Comparison of ENCODE assay signal across 8 cellular contexts in the genomic region with DNA sequence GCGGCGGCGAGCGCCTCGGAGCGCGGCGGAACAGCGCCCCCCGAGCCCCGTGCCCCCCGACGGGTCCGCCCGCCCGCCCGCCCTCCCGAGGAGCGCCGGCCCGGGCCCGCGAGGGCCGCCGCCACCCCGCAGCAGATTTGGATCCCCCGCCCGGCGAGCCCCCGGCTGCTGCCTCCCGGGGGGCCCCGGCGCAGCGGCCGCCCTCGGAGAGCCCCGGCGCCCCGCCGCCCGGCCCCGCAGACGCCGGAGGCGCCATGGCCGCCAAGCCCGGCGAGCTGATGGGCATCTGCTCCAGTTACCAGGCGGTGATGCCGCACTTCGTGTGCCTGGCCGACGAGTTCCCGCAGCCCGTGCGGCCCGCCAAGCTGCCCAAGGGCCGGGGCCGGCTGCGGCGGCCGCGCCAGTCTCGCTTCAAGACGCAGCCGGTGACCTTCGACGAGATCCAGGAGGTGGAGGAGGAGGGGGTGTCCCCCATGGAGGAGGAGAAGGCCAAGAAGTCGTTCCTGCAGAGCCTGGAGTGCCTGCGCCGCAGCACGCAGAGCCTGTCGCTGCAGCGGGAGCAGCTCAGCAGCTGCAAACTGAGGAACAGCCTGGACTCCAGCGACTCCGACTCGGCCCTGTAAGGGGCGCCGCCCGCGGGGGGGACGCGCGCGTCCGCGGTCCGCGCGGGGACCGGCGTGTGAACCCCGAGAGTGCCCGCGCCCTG. TPM values are rescaled to one million over a fixed set of nuclear protein-coding genes. Genes with fewer than 3 reads are reported as not detected.
DNase-seq lines count a peak whose midpoint lies in the region; ATAC-seq and TF ChIP-seq lines count a peak whose summit lies in the region.

No MANE protein-coding gene starts in this region.

- no peaks in the 10 kb centered on the region for H3K9me3 Mint-ChIP-seq in CD8-positive, alpha-beta memory T cell
- H3K9me3 Mint-ChIP-seq in HFFc6 (no peaks in the 10 kb centered on the region), osteocyte (ENCODE audit: unreplicated experiment) (no peaks in the 10 kb centered on the region)
- no peaks in the 10 kb centered on the region for H3K9me3 Mint-ChIP-seq in activated CD8-positive, alpha-beta T cell treated with anti-CD3 and anti-CD28 coated beads, Interleukin-2, amount 10 ng/mL, durations not matched to agents 7 days and 5 days (ENCODE audit: insufficient read depth)

- no CpG with 5 or more reads among the region's 95 CpGs for WGBS in gastroesophageal sphincter (ENCODE audit: low coverage in 1 of 2), 2 donors

- ATAC-seq in activated CD8-positive, alpha-beta T cell treated with anti-CD3 and anti-CD28 coated beads, Interleukin-2, amount 10 ng/mL, durations not matched to agents 7 days and 5 days, result peak; percentile 30
- ATAC-seq in gastroesophageal sphincter (peak; percentile 14), HG02763 (IDR thresholded peaks at IDR 0.05; ENCODE audit: unreplicated experiment) (no peak), GM18861 (IDR thresholded peaks at IDR 0.05; ENCODE audit: unreplicated experiment) (no peak)

- H3K27ac ChIP-seq in CD8-positive, alpha-beta memory T cell (ENCODE audit: low read depth, low read length), result no peak overlapping the region
- peak overlapping the region; percentile 57 to 96 (median 94) for H3K27ac ChIP-seq in gastroesophageal sphincter

- H3K9me3 ChIP-seq in CD8-positive, alpha-beta memory T cell (ENCODE audit: low read length), result no peaks in the 10 kb centered on the region
- no peaks in the 10 kb centered on the region for H3K9me3 ChIP-seq in gastroesophageal sphincter

- peak in 1 of 2 donors; percentile 33 for TF ChIP-seq POLR2A in gastroesophageal sphincter (IDR thresholded peaks at IDR 0.05)

- POLR2A ChIA-PET in CD8-positive, alpha-beta memory T cell (lab: Charles Lee), result no interaction called here
- POLR2A ChIA-PET in activated CD8-positive, alpha-beta T cell treated with anti-CD3 and anti-CD28 coated beads, Interleukin-2, amount 10 ng/mL, durations not matched to agents 7 days and 5 days (lab: Charles Lee), result interaction anchor here (0.9 kb wide), 2 partner anchors 12 to 54 kb away, joined by 3 read pairs; no protein-coding TSS in a partner anchor

- CTCF ChIA-PET in CD8-positive, alpha-beta memory T cell (lab: Charles Lee), result no interaction called here
- CTCF ChIA-PET in activated CD8-positive, alpha-beta T cell treated with anti-CD3 and anti-CD28 coated beads, Interleukin-2, amount 10 ng/mL, durations not matched to agents 7 days and 5 days (lab: Charles Lee), result interaction anchor here (1.2 to 8.5 kb wide), 7 partner anchors 10 to 126 kb away, joined by 3 to 46 read pairs (median 4); a partner anchor contains a TSS

- H3K4me3 ChIP-seq in CD8-positive, alpha-beta memory T cell (ENCODE audit: low read length), result peak overlapping the region; percentile 39
- H3K4me3 ChIP-seq in gastroesophageal sphincter, result peak overlapping the region; percentile 50 to 81

- peaks cover 19% of the 10 kb centered on the region for H3K27me3 ChIP-seq in CD8-positive, alpha-beta memory T cell (ENCODE audit: insufficient read depth, low read length, poor library complexity, severe bottlenecking)
- H3K27me3 ChIP-seq in gastroesophageal sphincter, result peaks cover 16% of the 10 kb centered on the region

- peaks cover 14 to 20% (median 15%) of the 10 kb centered on the region in 3 donors for H3K4me1 Mint-ChIP-seq in CD8-positive, alpha-beta memory T cell
- H3K4me1 Mint-ChIP-seq in HFFc6 (ENCODE audit: low read depth), result peaks cover 30% of the 10 kb centered on the region
- H3K4me1 Mint-ChIP-seq in activated CD8-positive, alpha-beta T cell treated with anti-CD3 and anti-CD28 coated beads, Interleukin-2, amount 10 ng/mL, durations not matched to agents 7 days and 5 days (ENCODE audit: low read depth), result peaks cover 20% of the 10 kb centered on the region
- H3K4me1 Mint-ChIP-seq in osteocyte (ENCODE audit: unreplicated experiment), result peaks cover 22% of the 10 kb centered on the region

- no peak for TF ChIP-seq CTCF in HFFc6 (IDR thresholded peaks at IDR 0.05)
- TF ChIP-seq CTCF in gastroesophageal sphincter (IDR thresholded peaks at IDR 0.05), result no peak
- TF ChIP-seq CTCF in osteocyte (IDR thresholded peaks at IDR 0.05), result no peak

- peaks cover 0 to 3% (median 0%) of the 10 kb centered on the region in 3 donors for H3K36me3 Mint-ChIP-seq in CD8-positive, alpha-beta memory T cell
- H3K36me3 Mint-ChIP-seq in HFFc6 (ENCODE audit: low read depth) (no peaks in the 10 kb centered on the region), osteocyte (ENCODE audit: unreplicated experiment) (peaks cover 4% of the 10 kb centered on the region)
- peaks cover 5% of the 10 kb centered on the region for H3K36me3 Mint-ChIP-seq in activated CD8-positive, alpha-beta T cell treated with anti-CD3 and anti-CD28 coated beads, Interleukin-2, amount 10 ng/mL, durations not matched to agents 7 days and 5 days (ENCODE audit: low read depth)

- H3K4me1 ChIP-seq in CD8-positive, alpha-beta memory T cell (ENCODE audit: insufficient read depth, low read length), result peaks cover 8% of the 10 kb centered on the region
- H3K4me1 ChIP-seq in gastroesophageal sphincter, result peaks cover 0 to 38% (median 5%) of the 10 kb centered on the region in 3 donors

- peaks cover 46 to 71% of the 10 kb centered on the region in 2 donors for H3K27me3 Mint-ChIP-seq in CD8-positive, alpha-beta memory T cell
- peaks cover 36% of the 10 kb centered on the region for H3K27me3 Mint-ChIP-seq in HFFc6 (ENCODE audit: insufficient read depth)
- H3K27me3 Mint-ChIP-seq in activated CD8-positive, alpha-beta T cell treated with anti-CD3 and anti-CD28 coated beads, Interleukin-2, amount 10 ng/mL, durations not matched to agents 7 days and 5 days (ENCODE audit: low read depth), result peaks cover 61% of the 10 kb centered on the region
- peaks cover 55% of the 10 kb centered on the region for H3K27me3 Mint-ChIP-seq in osteocyte (ENCODE audit: unreplicated experiment)

- no peaks in the 10 kb centered on the region for H3K36me3 ChIP-seq in CD8-positive, alpha-beta memory T cell (ENCODE audit: insufficient read depth, low read length)
- no peaks in the 10 kb centered on the region for H3K36me3 ChIP-seq in gastroesophageal sphincter

- no peak overlapping the region for H3K27ac Mint-ChIP-seq in CD8-positive, alpha-beta memory T cell
- H3K27ac Mint-ChIP-seq in HFFc6, result no peak overlapping the region
- H3K27ac Mint-ChIP-seq in activated CD8-positive, alpha-beta T cell treated with anti-CD3 and anti-CD28 coated beads, Interleukin-2, amount 10 ng/mL, durations not matched to agents 7 days and 5 days, result no peak overlapping the region
- H3K27ac Mint-ChIP-seq in osteocyte (ENCODE audit: unreplicated experiment), result no peak overlapping the region

- TF ChIP-seq EP300 in gastroesophageal sphincter (IDR thresholded peaks at IDR 0.05), result no peak

- DNase-seq in CD8-positive, alpha-beta memory T cell, result no peak
- DNase-seq in HFFc6 (no peak), osteocyte (ENCODE audit: extremely low spot score, unreplicated experiment) (no peak), NCI-H510A treated with DMSO at 0.1 percent for 48 hours (lab: John Stamatoyannopoulos, UW) (no peak)
- no peak for DNase-seq in activated CD8-positive, alpha-beta T cell treated with anti-CD3 and anti-CD28 coated beads, Interleukin-2, amount 10 ng/mL, durations not matched to agents 7 days and 5 days

- H3K4me3 Mint-ChIP-seq in CD8-positive, alpha-beta memory T cell, result peak overlapping the region; percentile 52 to 72 (median 65)
- H3K4me3 Mint-ChIP-seq in HFFc6, result peak overlapping the region; percentile 64
- peak overlapping the region; percentile 66 for H3K4me3 Mint-ChIP-seq in activated CD8-positive, alpha-beta T cell treated with anti-CD3 and anti-CD28 coated beads, Interleukin-2, amount 10 ng/mL, durations not matched to agents 7 days and 5 days
- H3K4me3 Mint-ChIP-seq in osteocyte (ENCODE audit: unreplicated experiment), result peak overlapping the region; percentile 68

RNA-seq across cellular contexts. Expression of a gene that starts 0.4 kb away (rescaled TPM):
- total RNA-seq in CD8-positive, alpha-beta memory T cell, result under 1 TPM; 0.29 to 0.31 TPM
- polyA plus RNA-seq in CD8-positive, alpha-beta memory T cell, result not detected
- total RNA-seq in HFFc6 (2021; fragmentation: NEBNext Ultra II Directional; extraction: Animal tissue kit (Norgen Biotek cat#: 25700)), result under 1 TPM; 0.23 to 0.37 (median 0.33) TPM
- 1 to 10 TPM in 1 of 2 experiments, under 1 TPM in 1; 0.55 to 1.1 TPM for total RNA-seq in activated CD8-positive, alpha-beta T cell treated with anti-CD3 and anti-CD28 coated beads, Interleukin-2, amount 10 ng/mL, durations not matched to agents 7 days and 5 days
- total RNA-seq in gastroesophageal sphincter (100 to 1,000 TPM in 1 of 4 donors, 10 to 100 TPM in 3; 47.0 to 723 (median 71.2) TPM), osteocyte (1.1 and 1.2 TPM in 2 replicates)

Comparison
In these comparisons a context has a peak if more than half of its experiments do, and no peak if none do; other contexts are left out.
1. ATAC-seq: peak in activated CD8-positive, alpha-beta T cell treated with anti-CD3 and anti-CD28 coated beads, Interleukin-2, amount 10 ng/mL, durations not matched to agents 7 days and 5 days (single experiment) and gastroesophageal sphincter (single experiment); none in HG02763 (single experiment) and GM18861 (single experiment).
2. RNA of a gene that starts 0.4 kb away (total RNA-seq): 47.0 to 723 TPM in gastroesophageal sphincter; 1.1 to 1.2 TPM in osteocyte, 0.55 to 1.1 TPM in activated CD8-positive, alpha-beta T cell treated with anti-CD3 and anti-CD28 coated beads, Interleukin-2, amount 10 ng/mL, durations not matched to agents 7 days and 5 days, 0.23 to 0.37 TPM in HFFc6 and 0.29 to 0.31 TPM in CD8-positive, alpha-beta memory T cell; every median in the first group is over 10 times any median in the second.
3. Peak in every context shown above with its lines, with median percentiles within 50 percentile points of each other: H3K4me3 Mint-ChIP-seq.